In the genomic region with DNA sequence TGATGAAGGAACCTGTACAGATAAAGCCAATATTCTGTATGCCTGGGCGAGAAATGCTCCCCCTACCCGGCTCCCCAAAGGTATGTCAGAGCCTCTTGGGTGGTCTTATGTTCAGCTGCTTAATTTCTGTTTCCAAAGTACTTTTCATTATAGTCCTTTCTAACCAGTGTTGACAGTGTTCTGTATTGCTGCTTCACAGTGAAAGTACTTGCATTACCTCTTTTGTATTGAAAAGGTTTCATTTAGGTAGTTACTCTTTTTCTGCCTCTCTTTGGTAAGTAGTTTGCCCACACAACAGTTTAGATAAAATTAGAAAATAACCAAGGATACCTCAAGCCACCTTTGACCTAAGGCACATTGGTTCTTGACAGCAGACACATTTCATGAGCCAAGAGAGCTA, we compare ENCODE assay signal across 22 cellular contexts.
A peak's percentile ranks its signal among the peaks of the same experiment; 100 is the strongest.
DNase-seq lines count a peak whose midpoint lies in the region; ATAC-seq, FAIRE-seq and TF ChIP-seq lines count a peak whose summit lies in the region.
"Had no signal": no experiment of that assay in that cellular context is flagged by ENCODE, and none has a peak within 500 bp of the region (broad histone marks: within the 10 kb centered on the region; RNA-seq: fewer than 3 reads in every experiment).

No MANE protein-coding gene starts in this region.

- TF ChIP-seq POLR2A in GM12891 (IDR thresholded peaks at IDR 0.05; ENCODE audit: low read depth, low read length), result no peak
- TF ChIP-seq POLR2A in transverse colon (IDR thresholded peaks at IDR 0.05), result no peak

- intact Hi-C loops in transverse colon (cut with DNase I; ENCODE audit: low total_unique reads), result no loop called here

- H3K27me3 ChIP-seq in SJCRH30 (no peaks in the 10 kb centered on the region), transverse colon (no peaks in the 10 kb centered on the region)
- H3K27me3 ChIP-seq: BLaER1 treated with 17β-estradiol and CSF1 and Interleukin-3, amounts not matched to agents 10 nM and 100 nM had no signal

- H3K4me1 ChIP-seq in SJCRH30 (peaks cover 4% of the 10 kb centered on the region; the same call in 1 of the 2 replicates), transverse colon (peaks cover 0 to 27% (median 11%) of the 10 kb centered on the region in 4 donors)
- H3K4me1 ChIP-seq: BLaER1 treated with 17β-estradiol and CSF1 and Interleukin-3, amounts not matched to agents 10 nM and 100 nM; HAP-1 had no signal

- H3K27ac ChIP-seq in SJCRH30, result no peak overlapping the region
- no peak overlapping the region for H3K27ac ChIP-seq in transverse colon
- H3K27ac ChIP-seq: 22Rv1; A549; BLaER1 treated with 17β-estradiol and CSF1 and Interleukin-3, amounts not matched to agents 10 nM and 100 nM; GM23248; HL-60; KMS-11 had no signal

- DNase-seq in GM12891 (ENCODE audit: insufficient read length, low spot score) (no peak), SJCRH30 (peak; percentile 11 to 24), DMS 273 treated with DMSO at 0.1 percent for 48 hours (lab: John Stamatoyannopoulos, UW) (no peak), NCI-H2227 (lab: John Stamatoyannopoulos, UW; ENCODE audit: unreplicated experiment) (no peak), transverse colon (no peak), NCI-H1930 (lab: John Stamatoyannopoulos, UW) (no peak)
- DNase-seq: CD4-positive, CD25-positive, alpha-beta regulatory T cell; CD8-positive, alpha-beta memory T cell; COR-L47; DMS153; DMS79; GDM1; GM23248 had no signal

- H3K36me3 ChIP-seq in SJCRH30 (peaks cover 7% of the 10 kb centered on the region; the same call in 1 of the 2 replicates), transverse colon (peaks cover 0 to 6% (median 0%) of the 10 kb centered on the region in 4 donors)
- H3K36me3 ChIP-seq: HAP-1 had no signal

- no peak for TF ChIP-seq CTCF in transverse colon (IDR thresholded peaks at IDR 0.05)

- FAIRE-seq in GM12891 (lab: Jason Lieb, UNC), result peak; percentile 62
- FAIRE-seq: A549, D721Med had no signal

- in situ Hi-C loops in transverse colon (cut with MboI; ENCODE audit: low pct_ligation_motif_present in 1 of 4, low pct_unique_long_range_greater_than_20kb in 1 of 4, low sequenced_read_pairs in 3 of 4), result no loop called here

- ATAC-seq in HG02852 (IDR thresholded peaks at IDR 0.05; ENCODE audit: unreplicated experiment), result peak; percentile 55
- ATAC-seq in HG02973 (IDR thresholded peaks at IDR 0.05; ENCODE audit: unreplicated experiment), result peak; percentile 53
- ATAC-seq: A549 had no signal

- no peak overlapping the region for H3K4me3 ChIP-seq in SJCRH30
- H3K4me3 ChIP-seq in transverse colon, result no peak overlapping the region
- H3K4me3 ChIP-seq: A549; BLaER1 treated with 17β-estradiol and CSF1 and Interleukin-3, amounts not matched to agents 10 nM and 100 nM; GM23248; HAP-1 had no signal

- H3K9me3 ChIP-seq in SJCRH30 (replicated peaks), result no peaks in the 10 kb centered on the region
- no peaks in the 10 kb centered on the region for H3K9me3 ChIP-seq in transverse colon
- H3K9me3 ChIP-seq: A549; BLaER1 treated with 17β-estradiol and CSF1 and Interleukin-3, amounts not matched to agents 10 nM and 100 nM; HAP-1 had no signal

- no peak for TF ChIP-seq EP300 in transverse colon (IDR thresholded peaks at IDR 0.05; ENCODE audit: low read depth)

- WGBS in transverse colon (ENCODE audit: low coverage in 1 of 2), 2 donors, result 83 to 88% methylated on average over 1 to 2 of the region's 2 CpGs

TF ChIP-seq in GM12891, 5 proteins besides CTCF, POLR2A, EP300 and RAD21:
- TF ChIP-seq TAF1 (IDR thresholded peaks at IDR 0.05; ENCODE audit: low read depth, low read length) (no peak), POLR2AphosphoS5 (IDR thresholded peaks at IDR 0.05; ENCODE audit: low read depth, low read length) (no peak), PAX5 (IDR thresholded peaks at IDR 0.05; ENCODE audit: insufficient read depth, low read length, severe bottlenecking) (no peak), POU2F2 (IDR thresholded peaks at IDR 0.05; ENCODE audit: low read depth, low read length) (no peak), SPI1 (IDR thresholded peaks at IDR 0.05; ENCODE audit: low read depth, low read length) (no peak)

Comparison
In these comparisons a context has a peak if more than half of its experiments do, and no peak if none do; other contexts are left out.
1. DNase-seq: peak in SJCRH30 (2 of 2); none in GM12891 (single experiment), DMS 273 treated with DMSO at 0.1 percent for 48 hours (single experiment), NCI-H2227 (single experiment), transverse colon (single experiment) and NCI-H1930 (0 of 2).